In the genomic region with DNA sequence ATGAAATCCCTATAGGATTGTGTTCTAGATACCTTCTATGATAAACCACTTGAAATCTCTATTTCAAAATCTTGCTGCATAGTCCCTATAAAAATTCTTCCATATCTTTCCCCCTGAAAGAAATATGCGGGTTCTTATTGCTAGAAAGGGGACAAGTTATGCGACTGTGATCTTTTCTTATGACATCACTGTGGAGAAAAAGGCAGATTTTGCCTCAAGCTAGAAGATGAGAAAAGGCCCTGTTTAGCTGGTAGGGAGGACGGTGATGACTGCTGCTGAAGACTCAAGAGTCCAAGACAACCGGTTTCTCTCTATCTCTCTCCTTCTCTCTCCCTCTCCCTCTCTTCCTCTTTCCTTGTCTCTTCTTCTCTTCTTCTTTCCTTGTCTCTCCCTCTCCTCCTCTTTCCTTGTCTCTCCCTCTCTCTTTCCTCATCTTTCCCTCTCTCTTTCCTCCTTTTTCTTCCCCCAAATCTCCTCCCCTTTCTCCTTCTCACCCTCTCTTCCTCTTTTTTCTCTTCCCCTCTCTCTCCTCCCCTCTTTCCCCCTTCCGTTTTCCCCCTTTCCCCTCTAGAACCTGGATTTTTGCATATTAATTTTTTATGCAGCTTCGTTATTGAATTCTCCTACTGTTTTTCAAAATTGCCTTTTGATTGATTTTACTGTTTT, we compare ENCODE assay signal across 2 cellular contexts.
TF ChIP-seq lines count a peak whose summit lies in the region.

No MANE protein-coding gene starts in this region.

TF ChIP-seq in SK-N-SH, 30 proteins besides CTCF, POLR2A, EP300 and RAD21:
- no peak for TF ChIP-seq SMC3 (IDR thresholded peaks at IDR 0.05; ENCODE audit: low read depth, low read length)
- TF ChIP-seq, protein P1, sequence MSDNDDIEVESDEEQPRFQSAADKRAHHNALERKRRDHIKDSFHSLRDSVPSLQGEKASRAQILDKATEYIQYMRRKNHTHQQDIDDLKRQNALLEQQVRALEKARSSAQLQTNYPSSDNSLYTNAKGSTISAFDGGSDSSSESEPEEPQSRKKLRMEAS (IDR thresholded peaks at IDR 0.05; ENCODE audit: low read depth) = no peak

TF ChIP-seq in SK-N-SH treated with all-trans-retinoic acid at 6 μM for 48 hours, 23 proteins besides CTCF, POLR2A, EP300 and RAD21:
- TF ChIP-seq ZC3H10 (CRISPR knock-in tag; IDR thresholded peaks at IDR 0.05) (no peak), CSDC2 (CRISPR knock-in tag; IDR thresholded peaks at IDR 0.05) (no peak), ARNTL (CRISPR knock-in tag; IDR thresholded peaks at IDR 0.05; ENCODE audit: borderline replicate concordance, low read depth) (no peak), ISL1 (CRISPR knock-in tag; IDR thresholded peaks at IDR 0.05) (no peak), ZFP30 (CRISPR knock-in tag; IDR thresholded peaks at IDR 0.05) (no peak), TCF4 (CRISPR knock-in tag; IDR thresholded peaks at IDR 0.05; ENCODE audit: borderline replicate concordance) (no peak), TOX (CRISPR knock-in tag; IDR thresholded peaks at IDR 0.05; ENCODE audit: borderline replicate concordance) (no peak), GLIS3 (CRISPR knock-in tag; IDR thresholded peaks at IDR 0.05) (no peak), SNAI2 (CRISPR knock-in tag; IDR thresholded peaks at IDR 0.05) (no peak), RARB (CRISPR knock-in tag; IDR thresholded peaks at IDR 0.05) (no peak), ZNF8 (CRISPR knock-in tag; IDR thresholded peaks at IDR 0.05) (no peak), ZFP3 (CRISPR knock-in tag; IDR thresholded peaks at IDR 0.05) (no peak), OSR1 (CRISPR knock-in tag; IDR thresholded peaks at IDR 0.05) (no peak)
- TF ChIP-seq, protein P2, sequence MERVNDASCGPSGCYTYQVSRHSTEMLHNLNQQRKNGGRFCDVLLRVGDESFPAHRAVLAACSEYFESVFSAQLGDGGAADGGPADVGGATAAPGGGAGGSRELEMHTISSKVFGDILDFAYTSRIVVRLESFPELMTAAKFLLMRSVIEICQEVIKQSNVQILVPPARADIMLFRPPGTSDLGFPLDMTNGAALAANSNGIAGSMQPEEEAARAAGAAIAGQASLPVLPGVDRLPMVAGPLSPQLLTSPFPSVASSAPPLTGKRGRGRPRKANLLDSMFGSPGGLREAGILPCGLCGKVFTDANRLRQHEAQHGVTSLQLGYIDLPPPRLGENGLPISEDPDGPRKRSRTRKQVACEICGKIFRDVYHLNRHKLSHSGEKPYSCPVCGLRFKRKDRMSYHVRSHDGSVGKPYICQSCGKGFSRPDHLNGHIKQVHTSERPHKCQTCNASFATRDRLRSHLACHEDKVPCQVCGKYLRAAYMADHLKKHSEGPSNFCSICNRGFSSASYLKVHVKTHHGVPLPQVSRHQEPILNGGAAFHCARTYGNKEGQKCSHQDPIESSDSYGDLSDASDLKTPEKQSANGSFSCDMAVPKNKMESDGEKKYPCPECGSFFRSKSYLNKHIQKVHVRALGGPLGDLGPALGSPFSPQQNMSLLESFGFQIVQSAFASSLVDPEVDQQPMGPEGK (CRISPR knock-in tag; IDR thresholded peaks at IDR 0.05; ENCODE audit: borderline replicate concordance) = no peak
